In the genomic region with DNA sequence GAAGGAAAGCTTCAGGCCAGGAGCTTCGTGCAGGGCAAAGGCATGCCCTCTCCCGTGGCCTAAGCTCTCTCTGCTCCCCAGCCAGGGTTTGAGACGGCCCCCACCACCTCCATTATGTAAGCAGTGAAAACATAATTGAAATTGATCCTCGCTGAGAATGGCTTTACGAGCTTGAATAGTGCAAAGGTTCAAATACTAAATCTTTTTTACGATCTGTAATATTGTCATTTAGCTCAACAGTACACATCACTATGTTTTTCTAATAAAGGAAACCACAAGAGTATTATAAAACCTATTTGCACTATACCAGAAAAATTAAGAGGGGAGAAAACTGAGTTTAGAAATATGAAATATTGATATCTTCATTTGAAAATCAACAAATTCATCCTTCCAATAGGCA, we compare ENCODE assay signal across 2 cellular contexts.
A peak's percentile ranks its signal among the peaks of the same experiment; 100 is the strongest.
TF ChIP-seq lines count a peak whose summit lies in the region.

No MANE protein-coding gene starts in this region.

TF ChIP-seq in HEK293, 187 proteins besides CTCF, POLR2A, EP300 and RAD21 (continued from another document and continues in another):
- TF ChIP-seq GLI2 (tag by site-specific recombination; IDR thresholded peaks at IDR 0.05; ENCODE audit: borderline replicate concordance, low read depth) (0 out of 2 replicates have a peak, but pooled peaks have one; percentile 19), ZXDB (tag by site-specific recombination; IDR thresholded peaks at IDR 0.05) (peak; percentile 45; the same call in 1 of the 2 replicates), ZNF354C (tag by site-specific recombination; IDR thresholded peaks at IDR 0.05; ENCODE audit: borderline replicate concordance, low read depth) (no peak), ZNF747 (tag by site-specific recombination; IDR thresholded peaks at IDR 0.05) (no peak), ZNF792 (tag by site-specific recombination; IDR thresholded peaks at IDR 0.05) (no peak), ZNF843 (tag by site-specific recombination; IDR thresholded peaks at IDR 0.05) (peak; percentile 83), FEZF1 (tag by site-specific recombination; IDR thresholded peaks at IDR 0.05) (peak; percentile 84), IKZF3 (tag by site-specific recombination; IDR thresholded peaks at IDR 0.05) (0 out of 2 replicates have a peak, but pooled peaks have one; percentile 24), ZNF624 (tag by site-specific recombination; IDR thresholded peaks at IDR 0.05) (no peak), ZNF510 (tag by site-specific recombination; IDR thresholded peaks at IDR 0.05; ENCODE audit: insufficient replicate concordance) (no peak), OSR2 (tag by site-specific recombination; IDR thresholded peaks at IDR 0.05) (peak; percentile 48; the same call in 1 of the 2 replicates), ZNF585B (tag by site-specific recombination; IDR thresholded peaks at IDR 0.05) (no peak), ZNF529 (tag by site-specific recombination; IDR thresholded peaks at IDR 0.05; ENCODE audit: insufficient replicate concordance) (no peak), SP2 (tag by site-specific recombination; IDR thresholded peaks at IDR 0.05) (no peak), ZNF16 (tag by site-specific recombination; IDR thresholded peaks at IDR 0.05; ENCODE audit: low read depth) (no peak), ZNF132 (tag by site-specific recombination; IDR thresholded peaks at IDR 0.05; ENCODE audit: borderline replicate concordance) (no peak), MZF1 (tag by site-specific recombination; IDR thresholded peaks at IDR 0.05; ENCODE audit: borderline replicate concordance) (0 out of 2 replicates have a peak, but pooled peaks have one; percentile 18), GLI4 (tag by site-specific recombination; IDR thresholded peaks at IDR 0.05) (no peak), ZNF623 (tag by site-specific recombination; IDR thresholded peaks at IDR 0.05) (no peak), SETDB1 (IDR thresholded peaks at IDR 0.05; ENCODE audit: insufficient read length, low read length) (no peak), ZNF76 (tag by site-specific recombination; IDR thresholded peaks at IDR 0.05; ENCODE audit: borderline replicate concordance, low read depth) (no peak), ZNF211 (tag by site-specific recombination; IDR thresholded peaks at IDR 0.05; ENCODE audit: low read depth) (no peak), ZNF133 (tag by site-specific recombination; IDR thresholded peaks at IDR 0.05) (no peak)
- TF ChIP-seq, protein P1, sequence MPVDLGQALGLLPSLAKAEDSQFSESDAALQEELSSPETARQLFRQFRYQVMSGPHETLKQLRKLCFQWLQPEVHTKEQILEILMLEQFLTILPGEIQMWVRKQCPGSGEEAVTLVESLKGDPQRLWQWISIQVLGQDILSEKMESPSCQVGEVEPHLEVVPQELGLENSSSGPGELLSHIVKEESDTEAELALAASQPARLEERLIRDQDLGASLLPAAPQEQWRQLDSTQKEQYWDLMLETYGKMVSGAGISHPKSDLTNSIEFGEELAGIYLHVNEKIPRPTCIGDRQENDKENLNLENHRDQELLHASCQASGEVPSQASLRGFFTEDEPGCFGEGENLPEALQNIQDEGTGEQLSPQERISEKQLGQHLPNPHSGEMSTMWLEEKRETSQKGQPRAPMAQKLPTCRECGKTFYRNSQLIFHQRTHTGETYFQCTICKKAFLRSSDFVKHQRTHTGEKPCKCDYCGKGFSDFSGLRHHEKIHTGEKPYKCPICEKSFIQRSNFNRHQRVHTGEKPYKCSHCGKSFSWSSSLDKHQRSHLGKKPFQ (tag by site-specific recombination; IDR thresholded peaks at IDR 0.05) = 0 out of 2 replicates have a peak, but pooled peaks have one; percentile 28
- TF ChIP-seq, protein P2, sequence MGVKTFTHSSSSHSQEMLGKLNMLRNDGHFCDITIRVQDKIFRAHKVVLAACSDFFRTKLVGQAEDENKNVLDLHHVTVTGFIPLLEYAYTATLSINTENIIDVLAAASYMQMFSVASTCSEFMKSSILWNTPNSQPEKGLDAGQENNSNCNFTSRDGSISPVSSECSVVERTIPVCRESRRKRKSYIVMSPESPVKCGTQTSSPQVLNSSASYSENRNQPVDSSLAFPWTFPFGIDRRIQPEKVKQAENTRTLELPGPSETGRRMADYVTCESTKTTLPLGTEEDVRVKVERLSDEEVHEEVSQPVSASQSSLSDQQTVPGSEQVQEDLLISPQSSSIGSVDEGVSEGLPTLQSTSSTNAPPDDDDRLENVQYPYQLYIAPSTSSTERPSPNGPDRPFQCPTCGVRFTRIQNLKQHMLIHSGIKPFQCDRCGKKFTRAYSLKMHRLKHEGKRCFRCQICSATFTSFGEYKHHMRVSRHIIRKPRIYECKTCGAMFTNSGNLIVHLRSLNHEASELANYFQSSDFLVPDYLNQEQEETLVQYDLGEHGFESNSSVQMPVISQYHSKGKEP (tag by site-specific recombination; IDR thresholded peaks at IDR 0.05) = no peak
- TF ChIP-seq, protein P3, sequence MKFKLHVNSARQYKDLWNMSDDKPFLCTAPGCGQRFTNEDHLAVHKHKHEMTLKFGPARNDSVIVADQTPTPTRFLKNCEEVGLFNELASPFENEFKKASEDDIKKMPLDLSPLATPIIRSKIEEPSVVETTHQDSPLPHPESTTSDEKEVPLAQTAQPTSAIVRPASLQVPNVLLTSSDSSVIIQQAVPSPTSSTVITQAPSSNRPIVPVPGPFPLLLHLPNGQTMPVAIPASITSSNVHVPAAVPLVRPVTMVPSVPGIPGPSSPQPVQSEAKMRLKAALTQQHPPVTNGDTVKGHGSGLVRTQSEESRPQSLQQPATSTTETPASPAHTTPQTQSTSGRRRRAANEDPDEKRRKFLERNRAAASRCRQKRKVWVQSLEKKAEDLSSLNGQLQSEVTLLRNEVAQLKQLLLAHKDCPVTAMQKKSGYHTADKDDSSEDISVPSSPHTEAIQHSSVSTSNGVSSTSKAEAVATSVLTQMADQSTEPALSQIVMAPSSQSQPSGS (tag by site-specific recombination; IDR thresholded peaks at IDR 0.05; ENCODE audit: low read depth) = no peak
- TF ChIP-seq, protein P4, sequence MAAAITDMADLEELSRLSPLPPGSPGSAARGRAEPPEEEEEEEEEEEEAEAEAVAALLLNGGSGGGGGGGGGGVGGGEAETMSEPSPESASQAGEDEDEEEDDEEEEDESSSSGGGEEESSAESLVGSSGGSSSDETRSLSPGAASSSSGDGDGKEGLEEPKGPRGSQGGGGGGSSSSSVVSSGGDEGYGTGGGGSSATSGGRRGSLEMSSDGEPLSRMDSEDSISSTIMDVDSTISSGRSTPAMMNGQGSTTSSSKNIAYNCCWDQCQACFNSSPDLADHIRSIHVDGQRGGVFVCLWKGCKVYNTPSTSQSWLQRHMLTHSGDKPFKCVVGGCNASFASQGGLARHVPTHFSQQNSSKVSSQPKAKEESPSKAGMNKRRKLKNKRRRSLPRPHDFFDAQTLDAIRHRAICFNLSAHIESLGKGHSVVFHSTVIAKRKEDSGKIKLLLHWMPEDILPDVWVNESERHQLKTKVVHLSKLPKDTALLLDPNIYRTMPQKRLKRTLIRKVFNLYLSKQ (tag by site-specific recombination; IDR thresholded peaks at IDR 0.05; ENCODE audit: borderline replicate concordance) = no peak

TF ChIP-seq in HepG2, 621 proteins besides CTCF, POLR2A, EP300 and RAD21 (continued from another document):
- TF ChIP-seq, protein P5, sequence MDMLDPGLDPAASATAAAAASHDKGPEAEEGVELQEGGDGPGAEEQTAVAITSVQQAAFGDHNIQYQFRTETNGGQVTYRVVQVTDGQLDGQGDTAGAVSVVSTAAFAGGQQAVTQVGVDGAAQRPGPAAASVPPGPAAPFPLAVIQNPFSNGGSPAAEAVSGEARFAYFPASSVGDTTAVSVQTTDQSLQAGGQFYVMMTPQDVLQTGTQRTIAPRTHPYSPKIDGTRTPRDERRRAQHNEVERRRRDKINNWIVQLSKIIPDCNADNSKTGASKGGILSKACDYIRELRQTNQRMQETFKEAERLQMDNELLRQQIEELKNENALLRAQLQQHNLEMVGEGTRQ (IDR thresholded peaks at IDR 0.05; ENCODE audit: low read depth, low read length) = no peak
- TF ChIP-seq, protein P5 (CRISPR knock-in tag; IDR thresholded peaks at IDR 0.05; ENCODE audit: borderline replicate concordance) = no peak
- TF ChIP-seq, protein P6, sequence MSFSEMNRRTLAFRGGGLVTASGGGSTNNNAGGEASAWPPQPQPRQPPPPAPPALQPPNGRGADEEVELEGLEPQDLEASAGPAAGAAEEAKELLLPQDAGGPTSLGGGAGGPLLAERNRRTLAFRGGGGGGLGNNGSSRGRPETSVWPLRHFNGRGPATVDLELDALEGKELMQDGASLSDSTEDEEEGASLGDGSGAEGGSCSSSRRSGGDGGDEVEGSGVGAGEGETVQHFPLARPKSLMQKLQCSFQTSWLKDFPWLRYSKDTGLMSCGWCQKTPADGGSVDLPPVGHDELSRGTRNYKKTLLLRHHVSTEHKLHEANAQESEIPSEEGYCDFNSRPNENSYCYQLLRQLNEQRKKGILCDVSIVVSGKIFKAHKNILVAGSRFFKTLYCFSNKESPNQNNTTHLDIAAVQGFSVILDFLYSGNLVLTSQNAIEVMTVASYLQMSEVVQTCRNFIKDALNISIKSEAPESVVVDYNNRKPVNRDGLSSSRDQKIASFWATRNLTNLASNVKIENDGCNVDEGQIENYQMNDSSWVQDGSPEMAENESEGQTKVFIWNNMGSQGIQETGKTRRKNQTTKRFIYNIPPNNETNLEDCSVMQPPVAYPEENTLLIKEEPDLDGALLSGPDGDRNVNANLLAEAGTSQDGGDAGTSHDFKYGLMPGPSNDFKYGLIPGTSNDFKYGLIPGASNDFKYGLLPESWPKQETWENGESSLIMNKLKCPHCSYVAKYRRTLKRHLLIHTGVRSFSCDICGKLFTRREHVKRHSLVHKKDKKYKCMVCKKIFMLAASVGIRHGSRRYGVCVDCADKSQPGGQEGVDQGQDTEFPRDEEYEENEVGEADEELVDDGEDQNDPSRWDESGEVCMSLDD (CRISPR knock-in tag; IDR thresholded peaks at IDR 0.05; ENCODE audit: borderline replicate concordance) = no peak
- no peak for TF ChIP-seq SMAD3 (CRISPR knock-in tag; IDR thresholded peaks at IDR 0.05)
TF ChIP-seq in HepG2: peak in this region for 0.
